1 cellular context compared by ENCODE assay signal in genomic region chr2:124805060-124805459, GRCh38.
TF ChIP-seq lines count a peak whose summit lies in the region.

No MANE protein-coding gene starts in this region.

TF ChIP-seq in HepG2, 621 proteins besides CTCF, POLR2A, EP300 and RAD21 (continued from another document):
- TF ChIP-seq ZFP91 (CRISPR knock-in tag; IDR thresholded peaks at IDR 0.05; ENCODE audit: borderline replicate concordance) = no peak
- TF ChIP-seq ZMAT3 (CRISPR knock-in tag; conservative IDR thresholded peaks at IDR 0.05) = no peak
- TF ChIP-seq, protein P1, sequence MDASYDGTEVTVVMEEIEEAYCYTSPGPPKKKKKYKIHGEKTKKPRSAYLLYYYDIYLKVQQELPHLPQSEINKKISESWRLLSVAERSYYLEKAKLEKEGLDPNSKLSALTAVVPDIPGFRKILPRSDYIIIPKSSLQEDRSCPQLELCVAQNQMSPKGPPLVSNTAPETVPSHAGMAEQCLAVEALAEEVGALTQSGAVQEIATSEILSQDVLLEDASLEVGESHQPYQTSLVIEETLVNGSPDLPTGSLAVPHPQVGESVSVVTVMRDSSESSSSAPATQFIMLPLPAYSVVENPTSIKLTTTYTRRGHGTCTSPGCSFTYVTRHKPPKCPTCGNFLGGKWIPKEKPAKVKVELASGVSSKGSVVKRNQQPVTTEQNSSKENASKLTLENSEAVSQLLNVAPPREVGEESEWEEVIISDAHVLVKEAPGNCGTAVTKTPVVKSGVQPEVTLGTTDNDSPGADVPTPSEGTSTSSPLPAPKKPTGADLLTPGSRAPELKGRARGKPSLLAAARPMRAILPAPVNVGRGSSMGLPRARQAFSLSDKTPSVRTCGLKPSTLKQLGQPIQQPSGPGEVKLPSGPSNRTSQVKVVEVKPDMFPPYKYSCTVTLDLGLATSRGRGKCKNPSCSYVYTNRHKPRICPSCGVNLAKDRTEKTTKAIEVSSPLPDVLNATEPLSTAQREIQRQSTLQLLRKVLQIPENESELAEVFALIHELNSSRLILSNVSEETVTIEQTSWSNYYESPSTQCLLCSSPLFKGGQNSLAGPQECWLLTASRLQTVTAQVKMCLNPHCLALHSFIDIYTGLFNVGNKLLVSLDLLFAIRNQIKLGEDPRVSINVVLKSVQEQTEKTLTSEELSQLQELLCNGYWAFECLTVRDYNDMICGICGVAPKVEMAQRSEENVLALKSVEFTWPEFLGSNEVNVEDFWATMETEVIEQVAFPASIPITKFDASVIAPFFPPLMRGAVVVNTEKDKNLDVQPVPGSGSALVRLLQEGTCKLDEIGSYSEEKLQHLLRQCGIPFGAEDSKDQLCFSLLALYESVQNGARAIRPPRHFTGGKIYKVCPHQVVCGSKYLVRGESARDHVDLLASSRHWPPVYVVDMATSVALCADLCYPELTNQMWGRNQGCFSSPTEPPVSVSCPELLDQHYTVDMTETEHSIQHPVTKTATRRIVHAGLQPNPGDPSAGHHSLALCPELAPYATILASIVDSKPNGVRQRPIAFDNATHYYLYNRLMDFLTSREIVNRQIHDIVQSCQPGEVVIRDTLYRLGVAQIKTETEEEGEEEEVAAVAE (CRISPR knock-in tag; IDR thresholded peaks at IDR 0.05; ENCODE audit: borderline replicate concordance) = no peak
- TF ChIP-seq MXI1 (IDR thresholded peaks at IDR 0.05; ENCODE audit: borderline replicate concordance, low read depth, low read length) = no peak
- TF ChIP-seq ZSCAN25 (CRISPR knock-in tag; IDR thresholded peaks at IDR 0.05) = no peak
- TF ChIP-seq ZNF510 (CRISPR knock-in tag; IDR thresholded peaks at IDR 0.05; ENCODE audit: low read depth) = no peak
- TF ChIP-seq, protein P2, sequence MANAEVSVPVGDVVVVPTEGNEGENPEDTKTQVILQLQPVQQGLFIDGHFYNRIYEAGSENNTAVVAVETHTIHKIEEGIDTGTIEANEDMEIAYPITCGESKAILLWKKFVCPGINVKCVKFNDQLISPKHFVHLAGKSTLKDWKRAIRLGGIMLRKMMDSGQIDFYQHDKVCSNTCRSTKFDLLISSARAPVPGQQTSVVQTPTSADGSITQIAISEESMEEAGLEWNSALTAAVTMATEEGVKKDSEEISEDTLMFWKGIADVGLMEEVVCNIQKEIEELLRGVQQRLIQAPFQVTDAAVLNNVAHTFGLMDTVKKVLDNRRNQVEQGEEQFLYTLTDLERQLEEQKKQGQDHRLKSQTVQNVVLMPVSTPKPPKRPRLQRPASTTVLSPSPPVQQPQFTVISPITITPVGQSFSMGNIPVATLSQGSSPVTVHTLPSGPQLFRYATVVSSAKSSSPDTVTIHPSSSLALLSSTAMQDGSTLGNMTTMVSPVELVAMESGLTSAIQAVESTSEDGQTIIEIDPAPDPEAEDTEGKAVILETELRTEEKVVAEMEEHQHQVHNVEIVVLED (CRISPR knock-in tag; IDR thresholded peaks at IDR 0.05; ENCODE audit: borderline replicate concordance) = no peak
- no peak for TF ChIP-seq ZNF549 (CRISPR knock-in tag; IDR thresholded peaks at IDR 0.05)
- no peak for TF ChIP-seq ATF2 (CRISPR knock-in tag; IDR thresholded peaks at IDR 0.05)
- TF ChIP-seq, protein P3, sequence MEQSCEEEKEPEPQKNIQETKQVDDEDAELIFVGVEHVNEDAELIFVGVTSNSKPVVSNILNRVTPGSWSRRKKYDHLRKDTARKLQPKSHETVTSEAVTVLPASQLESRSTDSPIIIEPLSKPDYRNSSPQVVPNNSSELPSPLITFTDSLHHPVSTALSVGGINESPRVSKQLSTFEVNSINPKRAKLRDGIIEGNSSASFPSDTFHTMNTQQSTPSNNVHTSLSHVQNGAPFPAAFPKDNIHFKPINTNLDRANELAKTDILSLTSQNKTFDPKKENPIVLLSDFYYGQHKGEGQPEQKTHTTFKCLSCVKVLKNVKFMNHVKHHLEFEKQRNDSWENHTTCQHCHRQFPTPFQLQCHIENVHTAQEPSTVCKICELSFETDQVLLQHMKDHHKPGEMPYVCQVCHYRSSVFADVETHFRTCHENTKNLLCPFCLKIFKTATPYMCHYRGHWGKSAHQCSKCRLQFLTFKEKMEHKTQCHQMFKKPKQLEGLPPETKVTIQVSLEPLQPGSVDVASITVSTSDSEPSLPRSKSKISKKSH (CRISPR knock-in tag; IDR thresholded peaks at IDR 0.05; ENCODE audit: borderline replicate concordance) = no peak
- no peak for TF ChIP-seq MIER2 (CRISPR knock-in tag; IDR thresholded peaks at IDR 0.05)
- no peak for TF ChIP-seq GZF1 (CRISPR knock-in tag; IDR thresholded peaks at IDR 0.05)
- TF ChIP-seq ZMAT5 (CRISPR knock-in tag; IDR thresholded peaks at IDR 0.05; ENCODE audit: borderline replicate concordance, low read depth) = no peak
- TF ChIP-seq DMAP1 (CRISPR knock-in tag; IDR thresholded peaks at IDR 0.05) = no peak
- no peak for TF ChIP-seq ERF (CRISPR knock-in tag; IDR thresholded peaks at IDR 0.05)
